In the genomic region with DNA sequence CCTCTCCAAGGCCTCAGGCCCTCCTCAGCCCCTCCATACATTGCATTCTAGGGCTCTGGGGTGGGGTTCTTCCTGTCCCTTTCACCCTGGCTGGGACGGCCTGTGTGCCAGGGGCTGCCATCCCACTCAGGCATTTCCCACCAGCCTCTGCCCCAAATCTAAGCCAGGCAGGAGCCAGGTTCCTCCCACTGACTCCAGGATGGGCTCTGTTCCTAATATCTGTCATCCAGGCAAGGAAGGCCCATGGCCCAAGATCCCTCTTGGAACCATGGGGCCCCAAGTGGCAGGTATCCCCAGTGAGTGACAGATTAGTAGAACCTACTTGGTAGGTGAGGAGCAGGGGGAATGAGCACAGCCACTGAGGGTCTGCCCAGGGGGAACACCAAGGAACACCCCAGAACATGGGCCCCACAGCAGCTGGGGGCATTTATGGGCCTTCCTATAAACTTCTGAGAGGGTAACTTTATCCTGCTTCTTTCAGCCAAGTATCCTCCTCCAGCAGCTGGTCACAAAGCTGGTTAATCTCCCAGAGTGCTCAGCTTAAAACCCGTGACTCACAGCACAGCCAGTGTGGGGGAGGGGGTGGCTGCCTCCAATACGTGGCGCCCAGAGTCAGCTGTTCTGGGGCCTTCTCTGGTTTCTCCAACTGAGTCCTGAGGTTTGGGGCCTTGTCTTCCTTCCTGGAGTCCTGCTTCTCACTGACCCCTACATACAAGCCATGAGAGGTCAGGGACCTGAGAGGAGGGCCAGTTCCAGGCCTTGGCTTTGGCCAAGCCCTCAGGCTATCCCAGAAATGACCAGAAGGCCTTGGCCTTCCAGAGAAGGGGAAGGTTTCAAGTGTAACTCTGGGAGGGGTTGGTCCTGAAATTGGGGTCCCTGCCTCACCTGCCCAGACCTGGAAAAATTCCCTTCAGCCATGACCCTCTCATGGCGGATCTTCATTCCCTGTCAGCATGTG, we compare ENCODE assay signal across 20 cellular contexts. TPM values are rescaled to one million over a fixed set of nuclear protein-coding genes. Genes with fewer than 3 reads are reported as not detected.
DNase-seq lines count a peak whose midpoint lies in the region; ATAC-seq and TF ChIP-seq lines count a peak whose summit lies in the region.
"Had no signal": no experiment of that assay in that cellular context is flagged by ENCODE, and none has a peak within 500 bp of the region (broad histone marks: within the 10 kb centered on the region; RNA-seq: fewer than 3 reads in every experiment).

No MANE protein-coding gene starts in this region.

- H3K4me3 ChIP-seq in neural progenitor cell (no peak overlapping the region), adrenal gland (no peak overlapping the region)
- H3K4me3 ChIP-seq: lower lobe of right lung, right lobe of liver, tibial nerve had no signal

- H3K36me3 Mint-ChIP-seq in chondrocyte (ENCODE audit: low read depth) (no peaks in the 10 kb centered on the region), neural progenitor cell (no peaks in the 10 kb centered on the region)
- H3K36me3 Mint-ChIP-seq: stimulated activated effector memory CD8-positive, alpha-beta T cell treated with anti-CD3 and anti-CD28 coated beads, Interleukin-12 subunit alpha, Interleukin-12 subunit beta, amount 100 ng/mL, for 72 hours had no signal

- H3K4me1 ChIP-seq in neural progenitor cell (peaks cover 16% of the 10 kb centered on the region), adrenal gland (replicated peaks in 1 of 2) (no peaks in the 10 kb centered on the region)
- H3K4me1 ChIP-seq: lower lobe of right lung, right lobe of liver, tibial nerve had no signal

- H3F3A ChIP-seq in neural progenitor cell (ENCODE audit: low read depth): no peaks in the 10 kb centered on the region

- H3K27ac ChIP-seq in neural progenitor cell: no peak overlapping the region
- H3K27ac ChIP-seq in adrenal gland: no peak overlapping the region
- H3K27ac ChIP-seq: lower lobe of right lung, right lobe of liver, tibial nerve had no signal

- TF ChIP-seq POLR2A in adrenal gland (IDR thresholded peaks at IDR 0.05): no peak

- no peak overlapping the region for H2AFZ ChIP-seq in neural progenitor cell (replicated peaks)

- peak overlapping the region; percentile 10 for H3K27ac Mint-ChIP-seq in chondrocyte (ENCODE audit: unreplicated experiment)
- H3K27ac Mint-ChIP-seq in neural progenitor cell: no peak overlapping the region
- H3K27ac Mint-ChIP-seq: stimulated activated effector memory CD8-positive, alpha-beta T cell treated with anti-CD3 and anti-CD28 coated beads, Interleukin-12 subunit alpha, Interleukin-12 subunit beta, amount 100 ng/mL, for 72 hours; T-helper 1 cell treated with Interleukin-12 subunit alpha and Interleukin-12 subunit beta and Interleukin-4 antibody, amounts not matched to agents 30 μg/mL and 1 μg/mL, for 36 hours had no signal

- H3K36me3 ChIP-seq in neural progenitor cell: no peaks in the 10 kb centered on the region
- H3K36me3 ChIP-seq in adrenal gland (replicated peaks in 1 of 2): no peaks in the 10 kb centered on the region
- H3K36me3 ChIP-seq: lower lobe of right lung, right lobe of liver, tibial nerve had no signal

- DNase-seq in Daoy (ENCODE audit: low read depth): peak; percentile 59
- peak; percentile 93 to 96 for DNase-seq in NCI-H524 (lab: John Stamatoyannopoulos, UW)
- DNase-seq in chondrocyte (ENCODE audit: low spot score): no peak
- peak; percentile 22 for DNase-seq in neural progenitor cell (ENCODE audit: low spot score)
- DNase-seq in HPDE6-E6E7 (ENCODE audit: extremely low spot score): no peak
- no peak for DNase-seq in adrenal gland
- no peak for DNase-seq in GF-D8 (lab: John Stamatoyannopoulos, UW)
- DNase-seq: activated CD4-positive, alpha-beta T cell treated with anti-CD3 and anti-CD28 coated beads for 1 hour; DMS79 treated with DMSO at 0.1 percent for 48 hours; Karpas-422; lower lobe of right lung; NCI-H2029 treated with DMSO at 0.1 percent for 48 hours; NCI-H748 treated with DMSO at 0.1 percent for 48 hours; right lobe of liver; RPMI8226 had no signal

- no peaks in the 10 kb centered on the region for H3K79me2 ChIP-seq in neural progenitor cell (ENCODE audit: low read depth)

- H3K27me3 ChIP-seq in neural progenitor cell (peaks cover 41% of the 10 kb centered on the region), adrenal gland (peaks cover 22% of the 10 kb centered on the region)

- H3K4me3 Mint-ChIP-seq in chondrocyte (ENCODE audit: unreplicated experiment) (no peak overlapping the region), neural progenitor cell (peak overlapping the region; percentile 41)
- H3K4me3 Mint-ChIP-seq: neural crest cell; stimulated activated effector memory CD8-positive, alpha-beta T cell treated with anti-CD3 and anti-CD28 coated beads, Interleukin-12 subunit alpha, Interleukin-12 subunit beta, amount 100 ng/mL, for 72 hours; T-helper 1 cell treated with Interleukin-12 subunit alpha and Interleukin-12 subunit beta and Interleukin-4 antibody, amounts not matched to agents 30 μg/mL and 1 μg/mL, for 36 hours had no signal

- H3K9me3 ChIP-seq in neural progenitor cell (ENCODE audit: low read depth) (no peaks in the 10 kb centered on the region), adrenal gland (replicated peaks in 1 of 3) (no peaks in the 10 kb centered on the region)
- H3K9me3 ChIP-seq: lower lobe of right lung, right lobe of liver had no signal

- peak overlapping the region; percentile 17 for H3K4me2 ChIP-seq in neural progenitor cell

- TF ChIP-seq CTCF in chondrocyte (IDR thresholded peaks at IDR 0.05) (no peak), neural progenitor cell (IDR thresholded peaks at IDR 0.05) (no peak), adrenal gland (IDR thresholded peaks at IDR 0.05) (no peak)

- intact Hi-C loops in adrenal gland (cut with DNase I): no loop called here

- H3K9ac ChIP-seq in neural progenitor cell: no peak overlapping the region

- H3K27me3 Mint-ChIP-seq in chondrocyte (ENCODE audit: low read depth) (peaks cover 24% of the 10 kb centered on the region), neural progenitor cell (ENCODE audit: insufficient read depth, low read depth) (peaks cover 23% of the 10 kb centered on the region)

- no peak for ATAC-seq in HG03354 (IDR thresholded peaks at IDR 0.05; ENCODE audit: poor library complexity, severe bottlenecking, unreplicated experiment)
- ATAC-seq: lower lobe of right lung; right lobe of liver; stimulated activated effector memory CD8-positive, alpha-beta T cell treated with anti-CD3 and anti-CD28 coated beads, Interleukin-12 subunit alpha, Interleukin-12 subunit beta, amount 100 ng/mL, for 72 hours had no signal

- peaks cover 9% of the 10 kb centered on the region for H3K9me3 Mint-ChIP-seq in chondrocyte (ENCODE audit: low read depth)
- peaks cover 6% of the 10 kb centered on the region for H3K9me3 Mint-ChIP-seq in neural progenitor cell
- H3K9me3 Mint-ChIP-seq: T-helper 1 cell treated with Interleukin-12 subunit alpha and Interleukin-12 subunit beta and Interleukin-4 antibody, amounts not matched to agents 30 μg/mL and 1 μg/mL, for 36 hours had no signal

- no peaks in the 10 kb centered on the region for H3K4me1 Mint-ChIP-seq in chondrocyte (ENCODE audit: low read depth)
- H3K4me1 Mint-ChIP-seq in neural progenitor cell: peaks cover 9% of the 10 kb centered on the region
- H3K4me1 Mint-ChIP-seq: neural crest cell; stimulated activated effector memory CD8-positive, alpha-beta T cell treated with anti-CD3 and anti-CD28 coated beads, Interleukin-12 subunit alpha, Interleukin-12 subunit beta, amount 100 ng/mL, for 72 hours had no signal

- WGBS in adrenal gland, 4 donors: 74 to 81% (median 79%) methylated on average over 5 of the region's 5 CpGs

- no peaks in the 10 kb centered on the region for H4K20me1 ChIP-seq in neural progenitor cell (ENCODE audit: low read depth)

RNA-seq across cellular contexts. Expression of gene MYOD1, which starts 19.9 kb away (rescaled TPM):
- total RNA-seq in Daoy (2014; rRNA removed; shearing (Covaris generic)): not detected in 2 replicates
- not detected in 3 replicates for total RNA-seq in chondrocyte
- not detected in 2 replicates for total RNA-seq in neural progenitor cell (ENCODE audit: low replicate concordance)
- not detected for total RNA-seq in adrenal gland
- polyA plus RNA-seq in adrenal gland: not detected
- total RNA-seq: lower lobe of right lung, neural crest cell, right lobe of liver, tibial nerve had no signal

RNA-seq across cellular contexts. Expression of gene KCNC1, which starts 35.1 kb away (rescaled TPM):
- 0.23 TPM in 1 of 2 replicates, not detected in the other for total RNA-seq in Daoy (2014; rRNA removed; shearing (Covaris generic))
- total RNA-seq in chondrocyte: 0.07 to 0.20 TPM in 2 of 3 replicates, not detected in the other
- 0.04 and 0.59 TPM in 2 replicates for total RNA-seq in neural progenitor cell (ENCODE audit: low replicate concordance)
- total RNA-seq in adrenal gland: 1 to 10 TPM in 1 of 8 donors, under 1 TPM in 4, not detected in 3; 0.06 to 1.3 (median 0.13) TPM
- polyA plus RNA-seq in adrenal gland: 1 to 10 TPM in 1 of 3 donors, under 1 TPM in 2; 0.24 to 1.2 (median 0.60) TPM
- total RNA-seq: lower lobe of right lung, right lobe of liver, tibial nerve had no signal

Comparison
In these comparisons a context has a peak if more than half of its experiments do, and no peak if none do; other contexts are left out.
1. DNase-seq: peak in Daoy (single experiment), NCI-H524 (2 of 2) and neural progenitor cell (single experiment); none in chondrocyte (single experiment), HPDE6-E6E7 (single experiment), adrenal gland (0 of 7) and GF-D8 (single experiment).